In the genomic region with DNA sequence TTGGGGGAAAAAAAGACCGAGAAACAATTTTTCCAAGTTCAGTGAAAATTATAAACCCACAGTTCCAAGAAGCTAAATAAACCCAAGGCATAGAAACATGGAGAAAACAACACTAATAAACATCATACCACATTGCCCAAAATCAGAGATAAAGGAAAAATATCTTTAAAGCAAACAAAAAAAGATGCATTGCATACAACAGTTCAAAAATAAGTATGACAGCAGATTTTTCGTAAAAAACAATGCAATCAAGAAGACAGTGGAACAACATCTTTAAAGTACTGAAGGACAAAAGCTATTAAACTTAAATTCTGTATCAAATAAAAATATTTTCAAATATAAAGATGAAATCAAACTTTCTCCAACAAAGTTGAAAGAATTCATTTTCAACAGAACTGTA, we compare ENCODE assay signal across 26 cellular contexts.
A peak's percentile ranks its signal among the peaks of the same experiment; 100 is the strongest.
DNase-seq lines count a peak whose midpoint lies in the region; ATAC-seq and TF ChIP-seq lines count a peak whose summit lies in the region.
"Had no signal": no experiment of that assay in that cellular context is flagged by ENCODE, and none has a peak within 500 bp of the region (broad histone marks: within the 10 kb centered on the region; RNA-seq: fewer than 3 reads in every experiment).

No MANE protein-coding gene starts in this region.

- H3K9me3 Mint-ChIP-seq in stimulated activated naive CD8-positive, alpha-beta T cell treated with anti-CD3 and anti-CD28 coated beads, Interleukin-15, amount 100 ng/mL, for 72 hours = peaks cover 16 to 20% of the 10 kb centered on the region in 2 donors

- H3F3A ChIP-seq in GM23248 (ENCODE audit: insufficient read depth) = peaks cover 20% of the 10 kb centered on the region
- no peaks in the 10 kb centered on the region for H3F3A ChIP-seq in PC-3 (ENCODE audit: low read length, unreplicated experiment)

- no TSS peak for BruUV-seq in PC-3 (replicated peaks; lab: Mats Ljungman, UMichigan)

- no peak for ATAC-seq in PC-3
- ATAC-seq in stimulated activated naive CD8-positive, alpha-beta T cell treated with anti-CD3 and anti-CD28 coated beads, Interleukin-15, amount 100 ng/mL, for 72 hours = no peak
- ATAC-seq in GM18498 (IDR thresholded peaks at IDR 0.05; ENCODE audit: unreplicated experiment) = no peak
- ATAC-seq: GM23338 had no signal

- WGBS in GM23248 (ENCODE audit: low coverage in 1 of 2, low lambda C conversion rate in 2 of 2, missing lambda C conversion rate in 2 of 2), 2 experiments = 17 to 29% methylated on average over 2 of the region's 2 CpGs

- H3K9ac ChIP-seq in GM23248 (no peak overlapping the region), PC-3 (ENCODE audit: low read length) (no peak overlapping the region)

- H3K9me3 ChIP-seq in GM23248 (ENCODE audit: low read depth) = peaks cover 5% of the 10 kb centered on the region
- peaks cover 17% of the 10 kb centered on the region for H3K9me3 ChIP-seq in PC-3 (ENCODE audit: low read length)
- H3K9me3 ChIP-seq: HAP-1, Peyer's patch had no signal

- POLR2A ChIA-PET in PC-3 (lab: Charles Lee; ENCODE audit: unreplicated experiment) = no interaction called here

- H4K20me1 ChIP-seq in GM23248 (ENCODE audit: insufficient read depth) (no peaks in the 10 kb centered on the region), PC-3 (ENCODE audit: low read length) (no peaks in the 10 kb centered on the region)

- H3K4me3 Mint-ChIP-seq in stimulated activated naive CD8-positive, alpha-beta T cell treated with anti-CD3 and anti-CD28 coated beads, Interleukin-15, amount 100 ng/mL, for 72 hours = no peak overlapping the region
- H3K4me3 Mint-ChIP-seq: CD4-positive, alpha-beta memory T cell; GM23338 had no signal

- H3K9me2 ChIP-seq in GM23248 (ENCODE audit: insufficient read depth) = no peaks in the 10 kb centered on the region
- no peaks in the 10 kb centered on the region for H3K9me2 ChIP-seq in PC-3 (replicated peaks; ENCODE audit: low read length)

- no peak overlapping the region for H3K27ac ChIP-seq in GM23248
- no peak overlapping the region for H3K27ac ChIP-seq in PC-3 (ENCODE audit: low read length)
- H3K27ac ChIP-seq: HL-60, Peyer's patch had no signal

- no peaks in the 10 kb centered on the region for H3K27me3 ChIP-seq in GM23248 (replicated peaks; ENCODE audit: insufficient read depth)
- no peaks in the 10 kb centered on the region for H3K27me3 ChIP-seq in PC-3 (ENCODE audit: low read length)
- H3K27me3 ChIP-seq: Peyer's patch had no signal

- CTCF ChIA-PET in PC-3 (lab: Charles Lee) = no interaction called here

- no peak for TF ChIP-seq CTCF in PC-3 (conservative IDR thresholded peaks at IDR 0.05; ENCODE audit: low read depth, low read length)
- TF ChIP-seq CTCF in GM13977 (IDR thresholded peaks at IDR 0.05; ENCODE audit: extremely low read depth, insufficient read depth, missing control alignments) = no peak

- in situ Hi-C loops in GM23248 (cut with MboI) = no loop called here
- in situ Hi-C loops in GM13977 (cut with MboI; ENCODE audit: low pct_unique_long_range_greater_than_20kb, low sequenced_read_pairs, unreplicated experiment) = no loop called here

- H3K4me1 Mint-ChIP-seq in stimulated activated naive CD8-positive, alpha-beta T cell treated with anti-CD3 and anti-CD28 coated beads, Interleukin-15, amount 100 ng/mL, for 72 hours = no peaks in the 10 kb centered on the region
- H3K4me1 Mint-ChIP-seq: CD4-positive, alpha-beta memory T cell; GM23338 had no signal

- H3K27ac Mint-ChIP-seq in stimulated activated naive CD8-positive, alpha-beta T cell treated with anti-CD3 and anti-CD28 coated beads, Interleukin-15, amount 100 ng/mL, for 72 hours = no peak overlapping the region
- H3K27ac Mint-ChIP-seq: CD4-positive, alpha-beta memory T cell; GM23338 had no signal

- intact Hi-C loops in PC-3 (cut with micrococcal nuclease) = no loop called here

- H3K27me3 Mint-ChIP-seq in stimulated activated naive CD8-positive, alpha-beta T cell treated with anti-CD3 and anti-CD28 coated beads, Interleukin-15, amount 100 ng/mL, for 72 hours = no peaks in the 10 kb centered on the region
- H3K27me3 Mint-ChIP-seq: CD4-positive, alpha-beta memory T cell had no signal

- DNase-seq in NCI-H748 (lab: John Stamatoyannopoulos, UW; ENCODE audit: unreplicated experiment) (peak; percentile 8), NCI-H748 treated with DMSO at 0.1 percent for 48 hours (lab: John Stamatoyannopoulos, UW) (no peak), GM23248 (peak; percentile 27), PC-3 (peak; percentile 13), GM13977 (ENCODE audit: low spot score) (no peak)
- no peak for DNase-seq in stimulated activated naive CD8-positive, alpha-beta T cell treated with anti-CD3 and anti-CD28 coated beads, Interleukin-15, amount 100 ng/mL, for 72 hours
- DNase-seq: 8988T; C1 segment of cervical spinal cord; CD4-positive, alpha-beta memory T cell; COR-L47; DMS79 treated with DMSO at 0.1 percent for 48 hours; Karpas-422; MV-4-11; NCI-H1105; NCI-H1436 treated with DMSO at 0.1 percent for 48 hours; NCI-H187 treated with DMSO at 0.1 percent for 48 hours; NCI-H2107; NCI-H446; NCI-H524 treated with DMSO at 0.1 percent for 48 hours; Peyer's patch; SHP77 treated with DMSO at 0.1 percent for 48 hours; T-helper 1 cell had no signal

- H3K4me2 ChIP-seq in GM23248 (ENCODE audit: unreplicated experiment) = no peak overlapping the region
- no peak overlapping the region for H3K4me2 ChIP-seq in PC-3 (ENCODE audit: low read length)
- H3K4me2 ChIP-seq: GM23338 had no signal

- H2AFZ ChIP-seq in GM23248 = no peak overlapping the region
- no peak overlapping the region for H2AFZ ChIP-seq in PC-3 (ENCODE audit: low read length)
- H2AFZ ChIP-seq: GM23338 had no signal

- H3K4me3 ChIP-seq in GM23248 = no peak overlapping the region
- no peak overlapping the region for H3K4me3 ChIP-seq in PC-3 (ENCODE audit: low read length)
- H3K4me3 ChIP-seq: GM23338, HAP-1, Peyer's patch had no signal

- H3K36me3 ChIP-seq in GM23248 (ENCODE audit: low read depth) (no peaks in the 10 kb centered on the region; the same call in 1 of the 2 replicates), PC-3 (ENCODE audit: low read depth, low read length) (peaks cover 12% of the 10 kb centered on the region; the same call in 1 of the 2 replicates)
- H3K36me3 ChIP-seq: HAP-1, Peyer's patch had no signal

- H3K4me1 ChIP-seq in GM23248 (ENCODE audit: insufficient read depth) = peaks cover 15% of the 10 kb centered on the region; the same call in 1 of the 2 replicates
- no peaks in the 10 kb centered on the region for H3K4me1 ChIP-seq in PC-3 (ENCODE audit: insufficient read depth, low read length)
- H3K4me1 ChIP-seq: HAP-1, Peyer's patch had no signal

- no peaks in the 10 kb centered on the region for H3K79me2 ChIP-seq in GM23248 (ENCODE audit: insufficient read depth)
- no peaks in the 10 kb centered on the region for H3K79me2 ChIP-seq in PC-3 (ENCODE audit: low read length)

Comparison
In these comparisons a context has a peak if more than half of its experiments do, and no peak if none do; other contexts are left out.
1. DNase-seq: peak in NCI-H748 (single experiment), GM23248 (single experiment) and PC-3 (single experiment); none in NCI-H748 treated with DMSO at 0.1 percent for 48 hours (single experiment), stimulated activated naive CD8-positive, alpha-beta T cell treated with anti-CD3 and anti-CD28 coated beads, Interleukin-15, amount 100 ng/mL, for 72 hours (0 of 2) and GM13977 (single experiment).